Comparison of ENCODE assay signal across 10 cellular contexts in the genomic region with DNA sequence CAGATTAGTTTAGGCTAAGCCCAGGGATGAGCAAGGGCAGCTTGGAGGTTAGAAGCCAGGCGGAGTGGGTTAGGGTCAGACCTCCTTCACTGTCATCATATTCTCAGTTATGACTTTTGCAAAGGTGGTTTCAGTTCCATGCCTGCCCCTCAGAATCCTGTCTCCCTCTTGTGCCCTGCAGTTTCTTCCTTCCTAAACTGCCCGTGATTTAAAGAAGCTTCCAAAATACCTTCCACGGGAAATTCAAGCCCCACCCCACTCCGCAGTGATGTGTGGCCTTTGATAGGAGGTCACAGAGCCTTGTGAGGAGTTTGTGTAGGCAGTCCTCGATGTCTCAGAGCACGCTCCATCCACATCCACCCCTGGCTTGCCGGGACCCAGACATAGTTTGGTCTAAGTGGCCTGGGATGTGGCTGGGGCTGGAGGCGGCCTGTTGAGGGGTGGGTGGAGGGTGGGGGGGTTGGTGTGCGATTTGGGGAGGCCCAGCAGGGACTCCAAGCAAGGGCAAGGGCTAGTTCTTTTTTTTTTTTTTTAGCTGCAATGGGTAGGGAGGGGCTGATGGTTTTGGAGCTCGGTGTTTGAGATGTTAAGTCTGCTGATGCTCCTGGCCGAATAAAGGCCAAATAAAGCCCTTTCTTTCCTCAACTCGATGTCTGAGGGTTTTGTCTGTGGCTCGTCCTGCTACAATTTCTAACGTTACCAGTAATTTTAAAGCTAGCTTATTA. TPM values are rescaled to one million over a fixed set of nuclear protein-coding genes. Genes with fewer than 3 reads are reported as not detected.
DNase-seq lines count a peak whose midpoint lies in the region; ATAC-seq and TF ChIP-seq lines count a peak whose summit lies in the region.
"Had no signal": no experiment of that assay in that cellular context is flagged by ENCODE, and none has a peak within 500 bp of the region (broad histone marks: within the 10 kb centered on the region; RNA-seq: fewer than 3 reads in every experiment).

No MANE protein-coding gene starts in this region.

- POLR2A ChIA-PET in activated CD8-positive, alpha-beta T cell treated with anti-CD3 and anti-CD28 coated beads for 36 hours (lab: Charles Lee), result interaction anchor here (0.6 to 2.6 kb wide), 17 partner anchors 10 to 137 kb away, joined by 3 to 18 read pairs (median 5); partner anchors contain the start of genes BET1L, IFITM5, NLRP6 and PGGHG

- no peaks in the 10 kb centered on the region for H3K9me3 ChIP-seq in heart left ventricle
- no peaks in the 10 kb centered on the region for H3K9me3 ChIP-seq in spleen

- peak; percentile 65 for DNase-seq in activated CD8-positive, alpha-beta T cell treated with anti-CD3 and anti-CD28 coated beads for 36 hours
- DNase-seq in heart left ventricle (no peak), spleen (peak; percentile 81), NCI-H1930 (lab: John Stamatoyannopoulos, UW) (no peak), COR-L47 (lab: John Stamatoyannopoulos, UW) (no peak), KBM-7 (no peak)

- CTCF ChIA-PET in activated CD8-positive, alpha-beta T cell treated with anti-CD3 and anti-CD28 coated beads for 36 hours (lab: Charles Lee), result interaction anchor here (0.8 to 1.7 kb wide), 8 partner anchors 9 to 61 kb away, joined by 3 to 13 read pairs (median 4); no protein-coding TSS in a partner anchor

- no peak for TF ChIP-seq CTCF in activated CD8-positive, alpha-beta T cell treated with anti-CD3 and anti-CD28 coated beads for 36 hours (IDR thresholded peaks at IDR 0.05)
- no peak for TF ChIP-seq CTCF in heart left ventricle (IDR thresholded peaks at IDR 0.05)
- TF ChIP-seq CTCF in spleen (IDR thresholded peaks at IDR 0.05 in 8 of 11, conservative IDR thresholded peaks at IDR 0.05 in 3 of 11), result no peak

- peak overlapping the region; percentile 3 to 81 (median 44) for H3K4me3 ChIP-seq in heart left ventricle
- H3K4me3 ChIP-seq in spleen, result peak overlapping the region; percentile 14 to 89 (median 66)

- H3K9me3 Mint-ChIP-seq in activated CD8-positive, alpha-beta T cell treated with anti-CD3 and anti-CD28 coated beads for 36 hours, result no peaks in the 10 kb centered on the region

- H3K27me3 Mint-ChIP-seq in activated CD8-positive, alpha-beta T cell treated with anti-CD3 and anti-CD28 coated beads for 36 hours, result no peaks in the 10 kb centered on the region

- in situ Hi-C loops in KBM-7 (cut with MboI; ENCODE audit: low pct_unique_long_range_greater_than_20kb, low sequenced_read_pairs), result no loop called here

- H3K27ac ChIP-seq in heart left ventricle (peak overlapping the region; percentile 85 to 98 (median 92)), spleen (peak overlapping the region; percentile 84 to 98 (median 96))
- H3K27ac ChIP-seq: epithelial cell of prostate had no signal

- H3K4me3 Mint-ChIP-seq in activated CD8-positive, alpha-beta T cell treated with anti-CD3 and anti-CD28 coated beads for 36 hours, result peak overlapping the region; percentile 83

- TF ChIP-seq POLR2A in GM18526 (IDR thresholded peaks at IDR 0.05; ENCODE audit: extremely low read depth, insufficient read length) (peak; percentile 9), heart left ventricle (IDR thresholded peaks at IDR 0.05) (peak in 1 of 2 donors; percentile 57), spleen (IDR thresholded peaks at IDR 0.05) (no peak)

- ATAC-seq in activated CD8-positive, alpha-beta T cell treated with anti-CD3 and anti-CD28 coated beads for 36 hours, result peak; percentile 9
- ATAC-seq in heart left ventricle, result no peak
- ATAC-seq in GM19463 (IDR thresholded peaks at IDR 0.05; ENCODE audit: unreplicated experiment), result no peak

- peaks cover 0 to 30% (median 0%) of the 10 kb centered on the region in 9 donors for H3K36me3 ChIP-seq in heart left ventricle
- H3K36me3 ChIP-seq in spleen, result peaks cover 0 to 28% (median 8%) of the 10 kb centered on the region in 6 donors

- peaks cover 47% of the 10 kb centered on the region for H3K36me3 Mint-ChIP-seq in activated CD8-positive, alpha-beta T cell treated with anti-CD3 and anti-CD28 coated beads for 36 hours (ENCODE audit: low read depth)

- intact Hi-C loops in activated CD8-positive, alpha-beta T cell treated with anti-CD3 and anti-CD28 coated beads for 36 hours (cut with micrococcal nuclease), result loop anchor here (10.0 kb wide), 1 partner anchor 47 kb away; no protein-coding TSS in a partner anchor
- intact Hi-C loops in heart left ventricle (cut with DNase I), result loop anchor here in 5 of 10 donors (2.0 to 5.0 kb wide), 4 partner anchors 40 to 103 kb away; no protein-coding TSS in a partner anchor
- intact Hi-C loops in spleen (cut with DNase I; ENCODE audit: low total_unique reads), result no loop called here

- peaks cover 37% of the 10 kb centered on the region for H3K4me1 Mint-ChIP-seq in activated CD8-positive, alpha-beta T cell treated with anti-CD3 and anti-CD28 coated beads for 36 hours (ENCODE audit: low read depth)

- WGBS in heart left ventricle, 4 donors, result 45 to 57% (median 50%) methylated on average over 14 of the region's 14 CpGs
- 45 to 55% (median 51%) methylated on average over 12 to 14 of the region's 14 CpGs for WGBS in spleen, 5 donors

- H3K4me1 ChIP-seq in heart left ventricle (peaks cover 4 to 53% (median 25%) of the 10 kb centered on the region in 12 donors), spleen (peaks cover 36 to 82% (median 62%) of the 10 kb centered on the region in 6 donors)

- H3K27me3 ChIP-seq in heart left ventricle (peaks cover 0 to 22% (median 7%) of the 10 kb centered on the region in 9 donors), spleen (replicated peaks in 1 of 7) (peaks cover 0 to 5% (median 0%) of the 10 kb centered on the region in 7 donors)

- H3K27ac Mint-ChIP-seq in activated CD8-positive, alpha-beta T cell treated with anti-CD3 and anti-CD28 coated beads for 36 hours, result peak overlapping the region; percentile 91

RNA-seq across cellular contexts. Expression of gene IFITM1, which starts 1.6 kb away (rescaled TPM):
- 100 to 1,000 TPM; 296 to 304 TPM for total RNA-seq in activated CD8-positive, alpha-beta T cell treated with anti-CD3 and anti-CD28 coated beads for 36 hours
- total RNA-seq in heart left ventricle (100 to 1,000 TPM in 6 of 9 donors, 10 to 100 TPM in 3; 61.3 to 277 (median 127) TPM), spleen (100 to 1,000 TPM; 333 to 670 (median 510) TPM)
- polyA plus RNA-seq in heart left ventricle (100 to 1,000 TPM; 158 to 278 TPM), spleen (100 to 1,000 TPM; 314 to 496 (median 327) TPM)

RNA-seq across cellular contexts. Expression of gene IFITM2, which starts 4.6 kb away (rescaled TPM):
- total RNA-seq in activated CD8-positive, alpha-beta T cell treated with anti-CD3 and anti-CD28 coated beads for 36 hours, result 100 to 1,000 TPM; 540 to 549 TPM
- total RNA-seq in heart left ventricle, result 100 to 1,000 TPM; 116 to 412 (median 149) TPM
- polyA plus RNA-seq in heart left ventricle, result 100 to 1,000 TPM; 270 to 501 TPM
- 1,000 to 10,000 TPM in 4 of 7 donors, 100 to 1,000 TPM in 3; 507 to 1,635 (median 1,062) TPM for total RNA-seq in spleen
- 1,000 to 10,000 TPM in 1 of 3 donors, 100 to 1,000 TPM in 2; 680 to 1,006 (median 885) TPM for polyA plus RNA-seq in spleen

RNA-seq across cellular contexts. Expression of gene IFITM3, which starts 8.4 kb away (rescaled TPM):
- total RNA-seq in activated CD8-positive, alpha-beta T cell treated with anti-CD3 and anti-CD28 coated beads for 36 hours, result 10 to 100 TPM; 52.8 to 58.0 TPM
- total RNA-seq in heart left ventricle, result 100 to 1,000 TPM; 144 to 781 (median 214) TPM
- 100 to 1,000 TPM; 501 to 873 TPM for polyA plus RNA-seq in heart left ventricle
- total RNA-seq in spleen, result 100 to 1,000 TPM; 314 to 942 (median 472) TPM
- 100 to 1,000 TPM; 391 to 618 (median 599) TPM for polyA plus RNA-seq in spleen

RNA-seq across cellular contexts. Expression of gene IFITM5, which starts 12.9 kb away (rescaled TPM):
- not detected for total RNA-seq in activated CD8-positive, alpha-beta T cell treated with anti-CD3 and anti-CD28 coated beads for 36 hours
- total RNA-seq in heart left ventricle (not detected), spleen (not detected)
- polyA plus RNA-seq in heart left ventricle (not detected), spleen (not detected)
- total RNA-seq: LHCN-M2 had no signal

RNA-seq across cellular contexts. Expression of gene PGGHG, which starts 23.3 kb away (rescaled TPM):
- 100 to 1,000 TPM; 298 to 308 TPM for total RNA-seq in activated CD8-positive, alpha-beta T cell treated with anti-CD3 and anti-CD28 coated beads for 36 hours
- total RNA-seq in heart left ventricle, result 10 to 100 TPM in 2 of 9 donors, 1 to 10 TPM in 7; 4.5 to 11.1 (median 6.2) TPM
- 10 to 100 TPM in 1 of 2 donors, 1 to 10 TPM in 1; 9.4 to 15.7 TPM for polyA plus RNA-seq in heart left ventricle
- total RNA-seq in spleen, result 100 to 1,000 TPM in 6 of 7 donors, 10 to 100 TPM in 1; 53.4 to 182 (median 128) TPM
- polyA plus RNA-seq in spleen, result 100 to 1,000 TPM; 127 to 250 (median 134) TPM

Comparison
In these comparisons a context has a peak if more than half of its experiments do, and no peak if none do; other contexts are left out.
1. DNase-seq: peak in activated CD8-positive, alpha-beta T cell treated with anti-CD3 and anti-CD28 coated beads for 36 hours (single experiment) and spleen (single experiment); none in heart left ventricle (0 of 5), NCI-H1930 (0 of 2), COR-L47 (single experiment) and KBM-7 (single experiment).